Comparison of ENCODE assay signal across 22 cellular contexts in the genomic region with DNA sequence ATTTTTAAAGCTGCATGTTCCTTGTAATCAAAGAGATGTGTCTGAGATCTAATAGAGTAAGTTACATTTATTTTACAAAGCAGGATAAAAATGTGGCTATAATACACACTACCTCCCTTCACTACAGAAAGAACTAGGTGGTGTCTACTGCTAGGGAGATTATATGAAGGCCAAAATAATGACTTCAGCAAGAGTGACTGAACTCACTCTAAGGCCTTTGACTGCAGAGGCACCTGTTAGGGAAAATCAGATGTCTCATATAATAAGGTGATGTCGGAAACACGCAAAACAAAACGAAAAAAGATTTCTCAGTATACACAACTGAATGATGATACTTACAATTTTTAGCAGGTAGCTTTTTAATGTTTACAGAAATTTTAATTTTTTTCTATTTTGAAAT.
"Had no signal": no experiment of that assay in that cellular context is flagged by ENCODE, and none has a peak within 500 bp of the region (broad histone marks: within the 10 kb centered on the region; RNA-seq: fewer than 3 reads in every experiment).

No MANE protein-coding gene starts in this region.

- H3K27ac ChIP-seq: HL-60, KMS-11 had no signal

- H3K9ac ChIP-seq: KMS-11, SK-N-SH had no signal

- H3K27ac Mint-ChIP-seq: IgD-negative memory B cell had no signal

- H3K4me3 ChIP-seq: K562 had no signal

- H3K4me2 ChIP-seq: KMS-11, SK-N-SH had no signal

- H3K4me3 Mint-ChIP-seq: IgD-negative memory B cell had no signal

- ATAC-seq: K562 had no signal

- H3K9me3 ChIP-seq: SK-N-SH had no signal

- DNase-seq: NCI-H1092, NCI-H1105 treated with DMSO at 0.1 percent for 48 hours, NCI-H1417 treated with DMSO at 0.1 percent for 48 hours, NCI-H146, NCI-H1694 treated with DMSO at 0.1 percent for 48 hours, NCI-H1930, NCI-H2081, NCI-H2171, NCI-H226, NCI-H446, NCI-H510A, NCI-H524 treated with DMSO at 0.1 percent for 48 hours, NCI-H69, NCI-H774, RPMI8226, SHP77, SK-N-SH, SW 1271 had no signal

- H3K9me3 Mint-ChIP-seq: IgD-negative memory B cell had no signal

- H3K4me1 Mint-ChIP-seq: IgD-negative memory B cell had no signal

- H3K9me2 ChIP-seq: SK-N-SH had no signal
